ENCODE assay signal across 10 cellular contexts in the genomic region with DNA sequence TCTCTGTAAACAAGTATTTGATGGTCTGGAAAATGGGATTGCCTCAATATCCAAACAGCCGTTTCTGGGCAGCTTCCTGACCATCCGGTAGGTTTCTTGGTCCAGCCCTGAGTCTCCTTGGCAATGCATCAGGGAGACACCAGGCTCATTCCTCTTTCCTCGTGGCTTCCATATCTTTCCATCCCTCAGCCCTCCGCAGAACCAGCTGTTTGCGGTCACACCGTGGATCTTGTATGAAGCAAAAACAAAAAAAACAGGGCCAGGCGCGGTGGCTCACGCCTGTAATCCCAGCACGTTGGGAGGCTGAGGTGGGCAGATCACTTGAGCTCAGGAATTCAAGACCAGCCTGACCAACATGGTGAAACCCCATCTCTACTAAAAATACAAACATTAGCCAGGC. TPM values are rescaled to one million over a fixed set of nuclear protein-coding genes. Genes with fewer than 3 reads are reported as not detected.
A peak's percentile ranks its signal among the peaks of the same experiment; 100 is the strongest.
DNase-seq lines count a peak whose midpoint lies in the region; ATAC-seq, FAIRE-seq and TF ChIP-seq lines count a peak whose summit lies in the region.
"Not testable (repeated sequence)": the region's sequence is repeated elsewhere in the genome, so short reads cannot be mapped to it uniquely, and the experiment has no call there.
"Had no signal": no experiment of that assay in that cellular context is flagged by ENCODE, and none has a peak within 500 bp of the region (broad histone marks: within the 10 kb centered on the region; RNA-seq: fewer than 3 reads in every experiment).

No MANE protein-coding gene starts in this region.

- BruUV-seq in K562 (replicated peaks; lab: Mats Ljungman, UMichigan): not testable (repeated sequence)

- FAIRE-seq in K562 (lab: Jason Lieb, UNC): not testable (repeated sequence)

- not testable (repeated sequence) for H3K9me3 Mint-ChIP-seq in activated CD8-positive, alpha-beta T cell treated with anti-CD3 and anti-CD28 coated beads for 36 hours; activated naive CD8-positive, alpha-beta T cell (ENCODE audit: low read depth); stimulated activated effector memory CD8-positive, alpha-beta T cell treated with anti-CD3 and anti-CD28 coated beads, Interleukin-12 subunit alpha, Interleukin-12 subunit beta, amount 100 ng/mL, for 72 hours

- not testable (repeated sequence) for TF ChIP-seq EP300 in K562 (IDR thresholded peaks at IDR 0.05; ENCODE audit: low read length)

- peaks cover 47% of the 10 kb centered on the region for H3K4me1 Mint-ChIP-seq in activated CD8-positive, alpha-beta T cell treated with anti-CD3 and anti-CD28 coated beads for 36 hours (ENCODE audit: low read depth)
- H3K4me1 Mint-ChIP-seq in activated naive CD8-positive, alpha-beta T cell (ENCODE audit: low read depth): peaks cover 47% of the 10 kb centered on the region
- peaks cover 27% of the 10 kb centered on the region for H3K4me1 Mint-ChIP-seq in stimulated activated effector memory CD8-positive, alpha-beta T cell treated with anti-CD3 and anti-CD28 coated beads, Interleukin-12 subunit alpha, Interleukin-12 subunit beta, amount 100 ng/mL, for 72 hours

- not testable (repeated sequence) for TF ChIP-seq POLR2A in K562 (conservative IDR thresholded peaks at IDR 0.05)

- H3K27me3 ChIP-seq in DND-41 (ENCODE audit: insufficient read depth, low read length, poor library complexity): not testable (repeated sequence)
- peaks cover 24 to 42% of the 10 kb centered on the region in 2 experiments for H3K27me3 ChIP-seq in K562 (ENCODE audit: control insufficient read depth in 2 of 2, insufficient read depth in 2 of 2, low read length in 2 of 2)

- not testable (repeated sequence) for H3K27ac ChIP-seq in DND-41 (ENCODE audit: low read length); K562 (ENCODE audit: extremely low read depth, low read depth, low read length)
- H3K27ac ChIP-seq in KOPT-K1 (ENCODE audit: low read depth, low read length, poor library complexity, severe bottlenecking): peak overlapping the region; percentile 49
- peak overlapping the region; percentile 36; the same call in 1 of the 2 replicates for H3K27ac ChIP-seq in RWPE1

- not testable (repeated sequence) for ATAC-seq in DND-41 (ENCODE audit: insufficient read depth, low read depth); activated CD8-positive, alpha-beta T cell treated with anti-CD3 and anti-CD28 coated beads for 36 hours; K562; stimulated activated effector memory CD8-positive, alpha-beta T cell treated with anti-CD3 and anti-CD28 coated beads, Interleukin-12 subunit alpha, Interleukin-12 subunit beta, amount 100 ng/mL, for 72 hours

- WGBS in K562 (ENCODE audit: insufficient coverage, low coverage, missing lambda C conversion rate): 8% methylated on average over 10 of the region's 10 CpGs

- TF ChIP-seq RAD21 in K562 (CRISPR knock-in tag; conservative IDR thresholded peaks at IDR 0.05 in 1 of 2, IDR thresholded peaks at IDR 0.05 in 1 of 2): not testable (repeated sequence)

- not testable (repeated sequence) for H3K4me2 ChIP-seq in DND-41 (ENCODE audit: insufficient read depth, low read length); K562 (ENCODE audit: insufficient read depth, low read length)

- H3K4me3 Mint-ChIP-seq in activated CD8-positive, alpha-beta T cell treated with anti-CD3 and anti-CD28 coated beads for 36 hours; stimulated activated effector memory CD8-positive, alpha-beta T cell treated with anti-CD3 and anti-CD28 coated beads, Interleukin-12 subunit alpha, Interleukin-12 subunit beta, amount 100 ng/mL, for 72 hours: not testable (repeated sequence)
- H3K4me3 Mint-ChIP-seq in activated naive CD8-positive, alpha-beta T cell: peak overlapping the region; percentile 75

- not testable (repeated sequence) for H3K36me3 ChIP-seq in DND-41 (ENCODE audit: insufficient read depth, low read length); KOPT-K1 (ENCODE audit: insufficient read depth, low read length); K562 (ENCODE audit: control insufficient read depth, insufficient read depth, low read length)

- CTCF ChIA-PET in RWPE1 (lab: Yijun Ruan, JAX): interaction anchor here (0.5 to 2.1 kb wide), 9 partner anchors 10 to 1162 kb away, joined by 3 to 19 read pairs (median 4); a partner anchor contains a TSS
- CTCF ChIA-PET in activated CD8-positive, alpha-beta T cell treated with anti-CD3 and anti-CD28 coated beads for 36 hours (lab: Charles Lee): interaction anchor here (0.8 to 7.5 kb wide), 21 partner anchors 10 to 193 kb away, joined by 3 to 142 read pairs (median 5); no protein-coding TSS in a partner anchor
- CTCF ChIA-PET in K562 (lab: Yijun Ruan, JAX; ENCODE audit: low intra/inter-chr PET ratio): interaction anchor here (0.7 to 2.5 kb wide), 6 partner anchors 69 to 539 kb away, joined by 3 to 23 read pairs (median 6); no protein-coding TSS in a partner anchor

- in situ Hi-C loops in K562 (cut with MboI): loop anchor here (5.0 kb wide), 1 partner anchor 70 kb away; no protein-coding TSS in a partner anchor

- H4K20me1 ChIP-seq in DND-41 (ENCODE audit: insufficient read depth, low read length); K562 (replicated peaks; ENCODE audit: control insufficient read depth, insufficient read depth, low read length): not testable (repeated sequence)

- not testable (repeated sequence) for TF ChIP-seq CTCF in DND-41 (IDR thresholded peaks at IDR 0.05; ENCODE audit: borderline replicate concordance, extremely low read depth, low read length, poor library complexity, severe bottlenecking); RWPE1 (conservative IDR thresholded peaks at IDR 0.05; ENCODE audit: low read depth); activated CD8-positive, alpha-beta T cell treated with anti-CD3 and anti-CD28 coated beads for 36 hours (IDR thresholded peaks at IDR 0.05); K562 (IDR thresholded peaks at IDR 0.05 in 2 of 3, conservative IDR thresholded peaks at IDR 0.05 in 1 of 3; ENCODE audit: insufficient read depth in 2 of 3, low read depth in 1 of 3, low read length in 3 of 3)

- intact Hi-C loops in activated CD8-positive, alpha-beta T cell treated with anti-CD3 and anti-CD28 coated beads for 36 hours (cut with micrococcal nuclease): loop anchor here (5.0 kb wide), 1 partner anchor 90 kb away; no protein-coding TSS in a partner anchor
- intact Hi-C loops in K562 (cut with micrococcal nuclease): loop anchor here (5.0 kb wide), 1 partner anchor 280 kb away; no protein-coding TSS in a partner anchor

- not testable (repeated sequence) for H3K79me2 ChIP-seq in DND-41 (ENCODE audit: insufficient read depth, low read length); K562 (ENCODE audit: control insufficient read depth, insufficient read depth, low read length)

- not testable (repeated sequence) for H3K9me3 ChIP-seq in DND-41 (ENCODE audit: insufficient read depth, low read length, severe bottlenecking); KOPT-K1 (ENCODE audit: insufficient read depth, low read length, poor library complexity, severe bottlenecking); K562 (replicated peaks; ENCODE audit: control insufficient read depth, insufficient read depth, low read depth, low read length)

- H3K27ac Mint-ChIP-seq in activated CD8-positive, alpha-beta T cell treated with anti-CD3 and anti-CD28 coated beads for 36 hours: peak overlapping the region; percentile 86
- H3K27ac Mint-ChIP-seq in activated naive CD8-positive, alpha-beta T cell: peak overlapping the region; percentile 90
- H3K27ac Mint-ChIP-seq in stimulated activated effector memory CD8-positive, alpha-beta T cell treated with anti-CD3 and anti-CD28 coated beads, Interleukin-12 subunit alpha, Interleukin-12 subunit beta, amount 100 ng/mL, for 72 hours: peak overlapping the region; percentile 84

- H3K9ac ChIP-seq in DND-41 (ENCODE audit: low read depth, low read length): peak overlapping the region; percentile 4; the same call in 1 of the 2 replicates
- H3K9ac ChIP-seq in K562 (ENCODE audit: insufficient read depth in 1 of 2, low read depth in 2 of 2, low read length in 2 of 2): not testable (repeated sequence)

- not testable (repeated sequence) for H3K4me3 ChIP-seq in DND-41 (ENCODE audit: low read depth in 1 of 2, low read length in 2 of 2); K562

- not testable (repeated sequence) for DNase-seq in DND-41; RWPE1 (ENCODE audit: low spot score); activated CD8-positive, alpha-beta T cell treated with anti-CD3 and anti-CD28 coated beads for 36 hours; K562 (ENCODE audit: extremely low read depth in 1 of 4, low spot score in 3 of 4); stimulated activated effector memory CD8-positive, alpha-beta T cell treated with anti-CD3 and anti-CD28 coated beads, Interleukin-12 subunit alpha, Interleukin-12 subunit beta, amount 100 ng/mL, for 72 hours (ENCODE audit: low spot score in 2 of 2)
- peak; percentile 60 for DNase-seq in myocyte (ENCODE audit: low read depth)

- H3K9me1 ChIP-seq in K562 (ENCODE audit: control insufficient read depth, insufficient read depth, low read length): not testable (repeated sequence)

- H3K27me3 Mint-ChIP-seq in activated CD8-positive, alpha-beta T cell treated with anti-CD3 and anti-CD28 coated beads for 36 hours; activated naive CD8-positive, alpha-beta T cell: not testable (repeated sequence)

- not testable (repeated sequence) for H2AFZ ChIP-seq in DND-41 (ENCODE audit: low read depth, low read length)
- H2AFZ ChIP-seq in K562 (ENCODE audit: low read depth, low read length): peak overlapping the region; percentile 41; the same call in 1 of the 2 replicates

- POLR2A ChIA-PET in RWPE1 (lab: Yijun Ruan, JAX; ENCODE audit: low non-redundant PET): not testable (repeated sequence)
- POLR2A ChIA-PET in activated CD8-positive, alpha-beta T cell treated with anti-CD3 and anti-CD28 coated beads for 36 hours (lab: Charles Lee): interaction anchor here (1.2 to 14.5 kb wide), 7 partner anchors 9 to 87 kb away, joined by 3 to 199 read pairs (median 13); a partner anchor contains a TSS
- POLR2A ChIA-PET in K562 (lab: Yijun Ruan, JAX): interaction anchor here (0.7 to 1.9 kb wide), 5 partner anchors 10 to 199 kb away, joined by 3 to 7 read pairs (median 3); no protein-coding TSS in a partner anchor

- H3K4me1 ChIP-seq in DND-41 (ENCODE audit: insufficient read depth, low read length): peaks cover 18% of the 10 kb centered on the region
- not testable (repeated sequence) for H3K4me1 ChIP-seq in K562 (replicated peaks in 1 of 2; ENCODE audit: control insufficient read depth in 2 of 2, insufficient read depth in 2 of 2, low read length in 2 of 2)

- peaks cover 44% of the 10 kb centered on the region for H3K36me3 Mint-ChIP-seq in activated CD8-positive, alpha-beta T cell treated with anti-CD3 and anti-CD28 coated beads for 36 hours (ENCODE audit: low read depth)
- not testable (repeated sequence) for H3K36me3 Mint-ChIP-seq in activated naive CD8-positive, alpha-beta T cell; stimulated activated effector memory CD8-positive, alpha-beta T cell treated with anti-CD3 and anti-CD28 coated beads, Interleukin-12 subunit alpha, Interleukin-12 subunit beta, amount 100 ng/mL, for 72 hours

RNA-seq across cellular contexts. Expression of a gene that starts 28.1 kb away (rescaled TPM):
- 1 to 10 TPM; 3.5 to 3.9 TPM for total RNA-seq in activated CD8-positive, alpha-beta T cell treated with anti-CD3 and anti-CD28 coated beads for 36 hours
- not detected in 2 replicates for total RNA-seq in K562 (2011; cell fraction: chromatin; rRNA removed; ENCODE audit: low replicate concordance)
- total RNA-seq in K562 (2011; cell fraction: nucleolus; rRNA removed): not detected in 2 replicates
- total RNA-seq in K562 (2011; cell fraction: nucleoplasm; rRNA removed): not detected in 2 replicates
- total RNA-seq in K562 (2014; rRNA removed): not detected in 2 replicates
- not detected in 2 replicates for total RNA-seq in K562 (2014; rRNA removed; fragmentation: Illumina TruSeq; extraction: Trizol)
- total RNA-seq in K562 (2015; rRNA removed; fragmentation: Illumina TruSeq; extraction: Trizol): not detected in 2 replicates
- total RNA-seq in K562 (2021): not detected in 2 replicates
- polyA plus RNA-seq in K562 (2011; rRNA removed): not detected in 2 replicates
- polyA plus RNA-seq in K562 (2011; cell fraction: cytosol; rRNA removed): not detected in 2 replicates
- polyA plus RNA-seq in K562 (2011; cell fraction: nucleus; rRNA removed): not detected in 2 replicates
- not detected in 2 replicates for polyA plus RNA-seq in K562 (2012)
- polyA plus RNA-seq in K562 (2014; fragmentation: Illumina TruSeq; extraction: Trizol): not detected in 2 replicates
- not detected for polyA plus RNA-seq in K562 (2014; fragmentation: Nextera tagmentation; extraction: Ambion mirVana)
- not detected in 2 replicates for polyA plus RNA-seq in K562 (2014; rRNA removed)
- not detected in 2 replicates for polyA minus RNA-seq in K562 (2011; rRNA and poly(A)+ RNA removed)
- not detected in 2 replicates for polyA minus RNA-seq in K562 (2011; cell fraction: cytosol; rRNA and poly(A)+ RNA removed)
- polyA minus RNA-seq in K562 (2011; cell fraction: nucleus; rRNA and poly(A)+ RNA removed): not detected in 2 replicates
- total RNA-seq in myocyte: not detected in 2 replicates
- polyA plus RNA-seq in myocyte (2012): not detected
- total RNA-seq: Daoy, H4 had no signal

RNA-seq across cellular contexts. Expression of a gene that starts 39.0 kb away (rescaled TPM):
- 1,000 to 10,000 TPM; 4,199 to 4,245 TPM for total RNA-seq in activated CD8-positive, alpha-beta T cell treated with anti-CD3 and anti-CD28 coated beads for 36 hours
- total RNA-seq in K562 (2011; cell fraction: chromatin; rRNA removed; ENCODE audit: low replicate concordance): 790 and 1,193 TPM in 2 replicates
- 1,022 and 1,050 TPM in 2 replicates for total RNA-seq in K562 (2011; cell fraction: nucleolus; rRNA removed)
- 987 and 1,019 TPM in 2 replicates for total RNA-seq in K562 (2011; cell fraction: nucleoplasm; rRNA removed)
- total RNA-seq in K562 (2014; rRNA removed): 2,617 and 2,757 TPM in 2 replicates
- total RNA-seq in K562 (2014; rRNA removed; fragmentation: Illumina TruSeq; extraction: Trizol): 2,118 and 2,410 TPM in 2 replicates
- total RNA-seq in K562 (2015; rRNA removed; fragmentation: Illumina TruSeq; extraction: Trizol): 2,997 and 3,044 TPM in 2 replicates
- total RNA-seq in K562 (2021): 2,642 and 2,717 TPM in 2 replicates
- 3,253 and 3,807 TPM in 2 replicates for polyA plus RNA-seq in K562 (2011; rRNA removed)
- 3,902 and 3,930 TPM in 2 replicates for polyA plus RNA-seq in K562 (2011; cell fraction: cytosol; rRNA removed)
- 1,435 and 2,014 TPM in 2 replicates for polyA plus RNA-seq in K562 (2011; cell fraction: nucleus; rRNA removed)
- 2,677 and 3,119 TPM in 2 replicates for polyA plus RNA-seq in K562 (2012)
- 2,868 and 3,193 TPM in 2 replicates for polyA plus RNA-seq in K562 (2014; fragmentation: Illumina TruSeq; extraction: Trizol)
- polyA plus RNA-seq in K562 (2014; fragmentation: Nextera tagmentation; extraction: Ambion mirVana): 1,000 to 10,000 TPM; 6,249 to 7,472 TPM
- polyA plus RNA-seq in K562 (2014; rRNA removed): 2,249 and 2,310 TPM in 2 replicates
- polyA minus RNA-seq in K562 (2011; rRNA and poly(A)+ RNA removed): 3,327 and 3,913 TPM in 2 replicates
- 2,697 and 3,181 TPM in 2 replicates for polyA minus RNA-seq in K562 (2011; cell fraction: cytosol; rRNA and poly(A)+ RNA removed)
- polyA minus RNA-seq in K562 (2011; cell fraction: nucleus; rRNA and poly(A)+ RNA removed): 390 and 803 TPM in 2 replicates
- 277 and 351 TPM in 2 replicates for total RNA-seq in myocyte
- 1,339 TPM for polyA plus RNA-seq in myocyte (2012)
